In the genomic region with DNA sequence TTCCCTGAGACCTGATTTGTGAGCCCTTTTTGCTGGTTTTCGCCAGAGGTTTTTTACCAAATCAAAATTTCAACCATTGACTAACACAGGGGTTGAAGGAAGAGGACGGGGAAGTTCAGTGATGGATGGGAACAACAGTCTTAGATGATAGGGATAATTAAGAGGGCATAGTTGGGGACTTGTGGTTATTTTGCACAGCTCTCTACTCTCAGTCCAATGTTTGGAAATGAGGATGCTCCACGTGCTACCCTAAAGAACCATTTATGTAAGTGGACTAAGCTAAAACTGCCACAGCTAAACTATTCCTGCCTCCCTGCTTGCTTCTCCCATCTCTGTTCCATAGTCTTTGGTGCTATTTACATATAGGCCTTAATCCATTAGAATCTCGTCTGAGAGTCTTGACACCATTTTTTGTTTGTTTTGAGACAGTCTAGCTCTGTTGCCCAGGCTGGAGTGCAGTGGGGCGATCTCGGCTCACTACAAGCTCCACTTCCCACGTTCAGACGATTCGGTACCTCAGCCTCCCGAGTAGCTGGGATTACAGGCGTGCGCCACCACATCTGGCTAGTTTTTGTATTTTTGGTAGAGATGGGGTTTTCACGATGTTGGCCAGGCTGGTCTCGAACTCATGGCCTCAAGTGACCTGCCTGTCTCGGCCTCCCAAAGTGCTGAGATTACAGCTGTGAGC, we compare ENCODE assay signal across 1 cellular context.
TF ChIP-seq lines count a peak whose summit lies in the region.

No MANE protein-coding gene starts in this region.

TF ChIP-seq in K562, 482 proteins besides CTCF, POLR2A, EP300 and RAD21 (continued from another document and continues in another):
- TF ChIP-seq, protein P1, sequence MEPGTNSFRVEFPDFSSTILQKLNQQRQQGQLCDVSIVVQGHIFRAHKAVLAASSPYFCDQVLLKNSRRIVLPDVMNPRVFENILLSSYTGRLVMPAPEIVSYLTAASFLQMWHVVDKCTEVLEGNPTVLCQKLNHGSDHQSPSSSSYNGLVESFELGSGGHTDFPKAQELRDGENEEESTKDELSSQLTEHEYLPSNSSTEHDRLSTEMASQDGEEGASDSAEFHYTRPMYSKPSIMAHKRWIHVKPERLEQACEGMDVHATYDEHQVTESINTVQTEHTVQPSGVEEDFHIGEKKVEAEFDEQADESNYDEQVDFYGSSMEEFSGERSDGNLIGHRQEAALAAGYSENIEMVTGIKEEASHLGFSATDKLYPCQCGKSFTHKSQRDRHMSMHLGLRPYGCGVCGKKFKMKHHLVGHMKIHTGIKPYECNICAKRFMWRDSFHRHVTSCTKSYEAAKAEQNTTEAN (CRISPR knock-in tag; IDR thresholded peaks at IDR 0.05) = no peak
- TF ChIP-seq, protein P2, sequence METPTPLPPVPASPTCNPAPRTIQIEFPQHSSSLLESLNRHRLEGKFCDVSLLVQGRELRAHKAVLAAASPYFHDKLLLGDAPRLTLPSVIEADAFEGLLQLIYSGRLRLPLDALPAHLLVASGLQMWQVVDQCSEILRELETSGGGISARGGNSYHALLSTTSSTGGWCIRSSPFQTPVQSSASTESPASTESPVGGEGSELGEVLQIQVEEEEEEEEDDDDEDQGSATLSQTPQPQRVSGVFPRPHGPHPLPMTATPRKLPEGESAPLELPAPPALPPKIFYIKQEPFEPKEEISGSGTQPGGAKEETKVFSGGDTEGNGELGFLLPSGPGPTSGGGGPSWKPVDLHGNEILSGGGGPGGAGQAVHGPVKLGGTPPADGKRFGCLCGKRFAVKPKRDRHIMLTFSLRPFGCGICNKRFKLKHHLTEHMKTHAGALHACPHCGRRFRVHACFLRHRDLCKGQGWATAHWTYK (CRISPR knock-in tag; IDR thresholded peaks at IDR 0.05) = 0 out of 2 replicates have a peak, but pooled peaks have one; percentile 62
- no peak for TF ChIP-seq HMG20A (CRISPR knock-in tag; conservative IDR thresholded peaks at IDR 0.05)
- TF ChIP-seq ZNF695 (CRISPR knock-in tag; IDR thresholded peaks at IDR 0.05) = no peak
- no peak for TF ChIP-seq PHTF2 (CRISPR knock-in tag; IDR thresholded peaks at IDR 0.05)
- no peak for TF ChIP-seq NUFIP1 (IDR thresholded peaks at IDR 0.05; ENCODE audit: partially characterized antibody)
- TF ChIP-seq HDAC3 (IDR thresholded peaks at IDR 0.05; ENCODE audit: borderline replicate concordance, partially characterized antibody) = no peak
- TF ChIP-seq ZNF311 (CRISPR knock-in tag; IDR thresholded peaks at IDR 0.05) = no peak
- TF ChIP-seq RCOR1 (IDR thresholded peaks at IDR 0.05; ENCODE audit: borderline replicate concordance in 1 of 2, low read depth in 2 of 2, low read length in 2 of 2) = no peak
- TF ChIP-seq, protein P3, sequence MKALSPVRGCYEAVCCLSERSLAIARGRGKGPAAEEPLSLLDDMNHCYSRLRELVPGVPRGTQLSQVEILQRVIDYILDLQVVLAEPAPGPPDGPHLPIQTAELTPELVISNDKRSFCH (CRISPR knock-in tag; IDR thresholded peaks at IDR 0.05) = no peak
- TF ChIP-seq, protein P3 (tag; IDR thresholded peaks at IDR 0.05) = no peak
- no peak for TF ChIP-seq GATAD2A (IDR thresholded peaks at IDR 0.05)
- TF ChIP-seq, protein P4, sequence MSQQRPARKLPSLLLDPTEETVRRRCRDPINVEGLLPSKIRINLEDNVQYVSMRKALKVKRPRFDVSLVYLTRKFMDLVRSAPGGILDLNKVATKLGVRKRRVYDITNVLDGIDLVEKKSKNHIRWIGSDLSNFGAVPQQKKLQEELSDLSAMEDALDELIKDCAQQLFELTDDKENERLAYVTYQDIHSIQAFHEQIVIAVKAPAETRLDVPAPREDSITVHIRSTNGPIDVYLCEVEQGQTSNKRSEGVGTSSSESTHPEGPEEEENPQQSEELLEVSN (IDR thresholded peaks at IDR 0.05; ENCODE audit: borderline replicate concordance in 1 of 2, extremely low read depth in 1 of 2, insufficient read depth in 1 of 2, insufficient read length in 1 of 2, low read depth in 1 of 2, low read length in 1 of 2, poor library complexity in 1 of 2, severe bottlenecking in 1 of 2) = no peak
- TF ChIP-seq TEAD1 (CRISPR knock-in tag; IDR thresholded peaks at IDR 0.05) = 0 out of 4 replicates have a peak, but pooled peaks of 1 of the 2 experiments have one; percentile 36
- no peak for TF ChIP-seq ZKSCAN3 (CRISPR knock-in tag; IDR thresholded peaks at IDR 0.05)
- TF ChIP-seq L3MBTL2 (IDR thresholded peaks at IDR 0.05) = peak; percentile 61
- TF ChIP-seq NONO (IDR thresholded peaks at IDR 0.05; ENCODE audit: low read depth in 2 of 2, low read length in 1 of 2) = no peak
- TF ChIP-seq, protein P5, sequence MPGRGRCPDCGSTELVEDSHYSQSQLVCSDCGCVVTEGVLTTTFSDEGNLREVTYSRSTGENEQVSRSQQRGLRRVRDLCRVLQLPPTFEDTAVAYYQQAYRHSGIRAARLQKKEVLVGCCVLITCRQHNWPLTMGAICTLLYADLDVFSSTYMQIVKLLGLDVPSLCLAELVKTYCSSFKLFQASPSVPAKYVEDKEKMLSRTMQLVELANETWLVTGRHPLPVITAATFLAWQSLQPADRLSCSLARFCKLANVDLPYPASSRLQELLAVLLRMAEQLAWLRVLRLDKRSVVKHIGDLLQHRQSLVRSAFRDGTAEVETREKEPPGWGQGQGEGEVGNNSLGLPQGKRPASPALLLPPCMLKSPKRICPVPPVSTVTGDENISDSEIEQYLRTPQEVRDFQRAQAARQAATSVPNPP (IDR thresholded peaks at IDR 0.05; ENCODE audit: borderline replicate concordance, insufficient read depth, insufficient read length) = no peak
- TF ChIP-seq NR1H2 (CRISPR knock-in tag; IDR thresholded peaks at IDR 0.05) = no peak
- TF ChIP-seq PURB (CRISPR knock-in tag; IDR thresholded peaks at IDR 0.05; ENCODE audit: low read depth) = no peak
- TF ChIP-seq SMAD4 (CRISPR knock-in tag; conservative IDR thresholded peaks at IDR 0.05) = no peak
- TF ChIP-seq, protein P6, sequence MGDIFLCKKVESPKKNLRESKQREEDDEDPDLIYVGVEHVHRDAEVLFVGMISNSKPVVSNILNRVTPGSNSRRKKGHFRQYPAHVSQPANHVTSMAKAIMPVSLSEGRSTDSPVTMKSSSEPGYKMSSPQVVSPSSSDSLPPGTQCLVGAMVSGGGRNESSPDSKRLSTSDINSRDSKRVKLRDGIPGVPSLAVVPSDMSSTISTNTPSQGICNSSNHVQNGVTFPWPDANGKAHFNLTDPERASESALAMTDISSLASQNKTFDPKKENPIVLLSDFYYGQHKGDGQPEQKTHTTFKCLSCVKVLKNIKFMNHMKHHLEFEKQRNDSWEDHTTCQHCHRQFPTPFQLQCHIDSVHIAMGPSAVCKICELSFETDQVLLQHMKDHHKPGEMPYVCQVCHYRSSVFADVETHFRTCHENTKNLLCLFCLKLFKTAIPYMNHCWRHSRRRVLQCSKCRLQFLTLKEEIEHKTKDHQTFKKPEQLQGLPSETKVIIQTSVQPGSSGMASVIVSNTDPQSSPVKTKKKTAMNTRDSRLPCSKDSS (IDR thresholded peaks at IDR 0.05; ENCODE audit: low read depth, partially characterized antibody) = no peak
- TF ChIP-seq ZC3H4 (CRISPR knock-in tag; IDR thresholded peaks at IDR 0.05; ENCODE audit: borderline replicate concordance) = no peak; the same call in 1 of the 2 replicates
- no peak for TF ChIP-seq ZEB2 (IDR thresholded peaks at IDR 0.05)
- TF ChIP-seq ZNF77 (CRISPR knock-in tag; IDR thresholded peaks at IDR 0.05) = no peak
- TF ChIP-seq, protein P7, sequence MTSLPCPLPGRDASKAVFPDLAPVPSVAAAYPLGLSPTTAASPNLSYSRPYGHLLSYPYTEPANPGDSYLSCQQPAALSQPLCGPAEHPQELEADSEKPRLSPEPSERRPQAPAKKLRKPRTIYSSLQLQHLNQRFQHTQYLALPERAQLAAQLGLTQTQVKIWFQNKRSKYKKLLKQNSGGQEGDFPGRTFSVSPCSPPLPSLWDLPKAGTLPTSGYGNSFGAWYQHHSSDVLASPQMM (CRISPR knock-in tag; IDR thresholded peaks at IDR 0.05) = no peak
- TF ChIP-seq, protein P8, sequence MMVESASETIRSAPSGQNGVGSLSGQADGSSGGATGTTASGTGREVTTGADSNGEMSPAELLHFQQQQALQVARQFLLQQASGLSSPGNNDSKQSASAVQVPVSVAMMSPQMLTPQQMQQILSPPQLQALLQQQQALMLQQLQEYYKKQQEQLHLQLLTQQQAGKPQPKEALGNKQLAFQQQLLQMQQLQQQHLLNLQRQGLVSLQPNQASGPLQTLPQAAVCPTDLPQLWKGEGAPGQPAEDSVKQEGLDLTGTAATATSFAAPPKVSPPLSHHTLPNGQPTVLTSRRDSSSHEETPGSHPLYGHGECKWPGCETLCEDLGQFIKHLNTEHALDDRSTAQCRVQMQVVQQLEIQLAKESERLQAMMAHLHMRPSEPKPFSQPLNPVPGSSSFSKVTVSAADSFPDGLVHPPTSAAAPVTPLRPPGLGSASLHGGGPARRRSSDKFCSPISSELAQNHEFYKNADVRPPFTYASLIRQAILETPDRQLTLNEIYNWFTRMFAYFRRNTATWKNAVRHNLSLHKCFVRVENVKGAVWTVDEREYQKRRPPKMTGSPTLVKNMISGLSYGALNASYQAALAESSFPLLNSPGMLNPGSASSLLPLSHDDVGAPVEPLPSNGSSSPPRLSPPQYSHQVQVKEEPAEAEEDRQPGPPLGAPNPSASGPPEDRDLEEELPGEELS (CRISPR knock-in tag; IDR thresholded peaks at IDR 0.05; ENCODE audit: borderline replicate concordance) = no peak
- no peak for TF ChIP-seq STAT5B (CRISPR knock-in tag; IDR thresholded peaks at IDR 0.05)
- no peak for TF ChIP-seq DIDO1 (tag; IDR thresholded peaks at IDR 0.05; ENCODE audit: low read depth)
- TF ChIP-seq, protein P9, sequence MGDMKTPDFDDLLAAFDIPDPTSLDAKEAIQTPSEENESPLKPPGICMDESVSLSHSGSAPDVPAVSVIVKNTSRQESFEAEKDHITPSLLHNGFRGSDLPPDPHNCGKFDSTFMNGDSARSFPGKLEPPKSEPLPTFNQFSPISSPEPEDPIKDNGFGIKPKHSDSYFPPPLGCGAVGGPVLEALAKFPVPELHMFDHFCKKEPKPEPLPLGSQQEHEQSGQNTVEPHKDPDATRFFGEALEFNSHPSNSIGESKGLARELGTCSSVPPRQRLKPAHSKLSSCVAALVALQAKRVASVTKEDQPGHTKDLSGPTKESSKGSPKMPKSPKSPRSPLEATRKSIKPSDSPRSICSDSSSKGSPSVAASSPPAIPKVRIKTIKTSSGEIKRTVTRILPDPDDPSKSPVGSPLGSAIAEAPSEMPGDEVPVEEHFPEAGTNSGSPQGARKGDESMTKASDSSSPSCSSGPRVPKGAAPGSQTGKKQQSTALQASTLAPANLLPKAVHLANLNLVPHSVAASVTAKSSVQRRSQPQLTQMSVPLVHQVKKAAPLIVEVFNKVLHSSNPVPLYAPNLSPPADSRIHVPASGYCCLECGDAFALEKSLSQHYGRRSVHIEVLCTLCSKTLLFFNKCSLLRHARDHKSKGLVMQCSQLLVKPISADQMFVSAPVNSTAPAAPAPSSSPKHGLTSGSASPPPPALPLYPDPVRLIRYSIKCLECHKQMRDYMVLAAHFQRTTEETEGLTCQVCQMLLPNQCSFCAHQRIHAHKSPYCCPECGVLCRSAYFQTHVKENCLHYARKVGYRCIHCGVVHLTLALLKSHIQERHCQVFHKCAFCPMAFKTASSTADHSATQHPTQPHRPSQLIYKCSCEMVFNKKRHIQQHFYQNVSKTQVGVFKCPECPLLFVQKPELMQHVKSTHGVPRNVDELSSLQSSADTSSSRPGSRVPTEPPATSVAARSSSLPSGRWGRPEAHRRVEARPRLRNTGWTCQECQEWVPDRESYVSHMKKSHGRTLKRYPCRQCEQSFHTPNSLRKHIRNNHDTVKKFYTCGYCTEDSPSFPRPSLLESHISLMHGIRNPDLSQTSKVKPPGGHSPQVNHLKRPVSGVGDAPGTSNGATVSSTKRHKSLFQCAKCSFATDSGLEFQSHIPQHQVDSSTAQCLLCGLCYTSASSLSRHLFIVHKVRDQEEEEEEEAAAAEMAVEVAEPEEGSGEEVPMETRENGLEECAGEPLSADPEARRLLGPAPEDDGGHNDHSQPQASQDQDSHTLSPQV (IDR thresholded peaks at IDR 0.05) = peak; percentile 66; the same call in 1 of the 2 replicates
- no peak for TF ChIP-seq KAT7 (CRISPR knock-in tag; IDR thresholded peaks at IDR 0.05; ENCODE audit: borderline replicate concordance)
- TF ChIP-seq, protein P10, sequence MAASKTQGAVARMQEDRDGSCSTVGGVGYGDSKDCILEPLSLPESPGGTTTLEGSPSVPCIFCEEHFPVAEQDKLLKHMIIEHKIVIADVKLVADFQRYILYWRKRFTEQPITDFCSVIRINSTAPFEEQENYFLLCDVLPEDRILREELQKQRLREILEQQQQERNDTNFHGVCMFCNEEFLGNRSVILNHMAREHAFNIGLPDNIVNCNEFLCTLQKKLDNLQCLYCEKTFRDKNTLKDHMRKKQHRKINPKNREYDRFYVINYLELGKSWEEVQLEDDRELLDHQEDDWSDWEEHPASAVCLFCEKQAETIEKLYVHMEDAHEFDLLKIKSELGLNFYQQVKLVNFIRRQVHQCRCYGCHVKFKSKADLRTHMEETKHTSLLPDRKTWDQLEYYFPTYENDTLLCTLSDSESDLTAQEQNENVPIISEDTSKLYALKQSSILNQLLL (CRISPR knock-in tag; IDR thresholded peaks at IDR 0.05; ENCODE audit: borderline replicate concordance) = no peak
- TF ChIP-seq NFXL1 (CRISPR knock-in tag; IDR thresholded peaks at IDR 0.05) = no peak
- TF ChIP-seq NCOA2 (IDR thresholded peaks at IDR 0.05; ENCODE audit: partially characterized antibody in 2 of 2) = no peak
- TF ChIP-seq, protein P11, sequence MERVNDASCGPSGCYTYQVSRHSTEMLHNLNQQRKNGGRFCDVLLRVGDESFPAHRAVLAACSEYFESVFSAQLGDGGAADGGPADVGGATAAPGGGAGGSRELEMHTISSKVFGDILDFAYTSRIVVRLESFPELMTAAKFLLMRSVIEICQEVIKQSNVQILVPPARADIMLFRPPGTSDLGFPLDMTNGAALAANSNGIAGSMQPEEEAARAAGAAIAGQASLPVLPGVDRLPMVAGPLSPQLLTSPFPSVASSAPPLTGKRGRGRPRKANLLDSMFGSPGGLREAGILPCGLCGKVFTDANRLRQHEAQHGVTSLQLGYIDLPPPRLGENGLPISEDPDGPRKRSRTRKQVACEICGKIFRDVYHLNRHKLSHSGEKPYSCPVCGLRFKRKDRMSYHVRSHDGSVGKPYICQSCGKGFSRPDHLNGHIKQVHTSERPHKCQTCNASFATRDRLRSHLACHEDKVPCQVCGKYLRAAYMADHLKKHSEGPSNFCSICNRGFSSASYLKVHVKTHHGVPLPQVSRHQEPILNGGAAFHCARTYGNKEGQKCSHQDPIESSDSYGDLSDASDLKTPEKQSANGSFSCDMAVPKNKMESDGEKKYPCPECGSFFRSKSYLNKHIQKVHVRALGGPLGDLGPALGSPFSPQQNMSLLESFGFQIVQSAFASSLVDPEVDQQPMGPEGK (CRISPR knock-in tag; IDR thresholded peaks at IDR 0.05; ENCODE audit: borderline replicate concordance) = peak; percentile 48; the same call in 1 of the 2 replicates
- TF ChIP-seq ILF3 (IDR thresholded peaks at IDR 0.05; ENCODE audit: borderline replicate concordance) = no peak
- no peak for TF ChIP-seq ZBTB17 (CRISPR knock-in tag; IDR thresholded peaks at IDR 0.05)
- TF ChIP-seq TBL1XR1 (IDR thresholded peaks at IDR 0.05; ENCODE audit: low read length in 2 of 2) = no peak
- no peak for TF ChIP-seq POLR3A (IDR thresholded peaks at IDR 0.05; ENCODE audit: borderline replicate concordance, extremely low read depth, insufficient read depth, insufficient read length)
- no peak for TF ChIP-seq JUN (IDR thresholded peaks at IDR 0.05; ENCODE audit: borderline replicate concordance, low read depth, low read length)
- no peak for TF ChIP-seq JUN (CRISPR knock-in tag; IDR thresholded peaks at IDR 0.05; ENCODE audit: borderline replicate concordance)
- TF ChIP-seq EWSR1 (IDR thresholded peaks at IDR 0.05; ENCODE audit: borderline replicate concordance, low read depth, partially characterized antibody) = no peak
